17 cellular contexts compared by ENCODE assay signal in the genomic region with DNA sequence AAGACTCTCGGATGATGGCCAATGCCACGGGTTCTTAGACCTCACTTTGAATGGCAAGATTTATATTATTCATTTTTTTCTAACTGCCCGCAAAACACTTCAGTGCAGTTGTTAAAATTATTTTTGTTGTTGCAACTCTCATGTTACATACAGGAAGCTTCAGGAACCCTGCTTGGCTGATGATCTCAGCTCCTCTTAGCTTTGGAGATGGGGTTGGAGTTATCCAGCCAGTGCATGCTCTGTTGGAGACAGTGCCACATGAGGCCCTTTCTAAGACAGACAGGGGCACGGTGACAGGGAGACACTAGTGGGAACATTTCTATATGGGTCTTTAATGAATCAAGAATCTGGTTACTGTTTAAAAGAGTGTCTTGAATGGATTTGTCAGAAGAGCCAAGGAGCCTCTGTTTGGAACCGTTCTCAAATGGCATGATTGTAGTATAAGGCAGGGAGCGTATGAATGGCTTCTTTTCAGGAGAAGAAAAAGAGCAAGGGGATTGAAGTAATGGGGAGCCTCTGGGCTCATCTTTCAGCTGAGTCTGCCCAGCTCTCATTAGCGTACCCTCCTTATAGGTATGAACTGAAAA.
DNase-seq lines count a peak whose midpoint lies in the region; ATAC-seq, FAIRE-seq and TF ChIP-seq lines count a peak whose summit lies in the region.
"Had no signal": no experiment of that assay in that cellular context is flagged by ENCODE, and none has a peak within 500 bp of the region (broad histone marks: within the 10 kb centered on the region; RNA-seq: fewer than 3 reads in every experiment).

No MANE protein-coding gene starts in this region.

- DNase-seq in right atrium auricular region (ENCODE audit: low spot score) (peak; percentile 16), right cardiac atrium (no peak), endothelial cell of umbilical vein (ENCODE audit: low read depth, low spot score) (no peak), substantia nigra (lab: John Stamatoyannopoulos, UW) (peak in 1 of 49 donors; percentile 8), NCI-H2171 (lab: John Stamatoyannopoulos, UW) (no peak)
- DNase-seq: AML-193; GF-D8; lower lobe of right lung; NCI-H1417 treated with DMSO at 0.1 percent for 48 hours; NCI-H345; stimulated activated CD8-positive, alpha-beta memory T cell treated with anti-CD3 and anti-CD28 coated beads, Interleukin-4, amount 100 ng/mL, for 48 hours; WERI-Rb-1 had no signal

- H3K9ac ChIP-seq in OCI-LY3 (ENCODE audit: low read length) = peak overlapping the region; percentile 81
- H3K9ac ChIP-seq in endothelial cell of umbilical vein (replicated peaks; ENCODE audit: extremely low read depth, insufficient read depth, low read length) = no peak overlapping the region

- no peak for TF ChIP-seq POLR2A in endothelial cell of umbilical vein (IDR thresholded peaks at IDR 0.05; ENCODE audit: low read depth, low read length)

- H3K27me3 ChIP-seq in right atrium auricular region (no peaks in the 10 kb centered on the region), right cardiac atrium (ENCODE audit: control insufficient read depth, insufficient read depth) (no peaks in the 10 kb centered on the region), OCI-LY3 (ENCODE audit: low read depth, low read length) (no peaks in the 10 kb centered on the region), endothelial cell of umbilical vein (ENCODE audit: control insufficient read depth in 2 of 2, insufficient read depth in 2 of 2, low read length in 2 of 2) (no peaks in the 10 kb centered on the region)

- H4K20me1 ChIP-seq in OCI-LY3 (ENCODE audit: insufficient read depth, low read length) (no peaks in the 10 kb centered on the region), endothelial cell of umbilical vein (replicated peaks; ENCODE audit: control insufficient read depth, extremely low read depth, insufficient read depth, low read length) (no peaks in the 10 kb centered on the region)

- BruUV-seq in endothelial cell of umbilical vein (replicated peaks; lab: Mats Ljungman, UMichigan) = no TSS peak

- H3K79me2 ChIP-seq in OCI-LY3 (ENCODE audit: low read length) (peaks cover 6% of the 10 kb centered on the region; the same call in 1 of the 2 replicates), endothelial cell of umbilical vein (ENCODE audit: control insufficient read depth, insufficient read depth, low read length) (no peaks in the 10 kb centered on the region)

- H3K27ac ChIP-seq in right atrium auricular region = no peak overlapping the region
- H3K27ac ChIP-seq in right cardiac atrium (ENCODE audit: low read length) = no peak overlapping the region
- peak overlapping the region; percentile 100 for H3K27ac ChIP-seq in OCI-LY3 (ENCODE audit: low read length)
- H3K27ac ChIP-seq in endothelial cell of umbilical vein (ENCODE audit: insufficient read depth, low read depth, low read length) = no peak overlapping the region
- H3K27ac ChIP-seq in substantia nigra (ENCODE audit: low read depth, low read length, poor library complexity, severe bottlenecking) = peak overlapping the region; percentile 51
- H3K27ac ChIP-seq: coronary artery, lower lobe of right lung, thoracic aorta, WERI-Rb-1 had no signal

- ATAC-seq in right cardiac atrium (no peak), GM21529 (IDR thresholded peaks at IDR 0.05; ENCODE audit: unreplicated experiment) (no peak), GM19035 (IDR thresholded peaks at IDR 0.05; ENCODE audit: unreplicated experiment) (no peak)
- ATAC-seq: lower lobe of right lung had no signal

- H3K4me1 ChIP-seq in right atrium auricular region = peaks cover 0 to 15% of the 10 kb centered on the region in 2 donors
- H3K4me1 ChIP-seq in right cardiac atrium (ENCODE audit: control insufficient read depth, insufficient read depth, low read length) = peaks cover 3% of the 10 kb centered on the region
- peaks cover 55% of the 10 kb centered on the region for H3K4me1 ChIP-seq in OCI-LY3 (ENCODE audit: low read length)
- H3K4me1 ChIP-seq in endothelial cell of umbilical vein (ENCODE audit: control insufficient read depth, extremely low read depth, insufficient read depth, low read length) = no peaks in the 10 kb centered on the region

- H3K4me2 ChIP-seq in OCI-LY3 (ENCODE audit: low read length) (peak overlapping the region; percentile 72), endothelial cell of umbilical vein (ENCODE audit: insufficient read depth, low read length) (no peak overlapping the region)

- no peak overlapping the region for H2AFZ ChIP-seq in OCI-LY3 (ENCODE audit: low read depth, low read length)
- no peak overlapping the region for H2AFZ ChIP-seq in endothelial cell of umbilical vein (ENCODE audit: low read depth, low read length)

- H3K36me3 ChIP-seq in right atrium auricular region (no peaks in the 10 kb centered on the region), OCI-LY3 (replicated peaks; ENCODE audit: low read depth, low read length) (no peaks in the 10 kb centered on the region), endothelial cell of umbilical vein (ENCODE audit: control insufficient read depth in 2 of 2, extremely low read depth in 1 of 2, insufficient read depth in 2 of 2, low read length in 2 of 2) (no peaks in the 10 kb centered on the region)
- H3K36me3 ChIP-seq: lower lobe of right lung, thoracic aorta, WERI-Rb-1 had no signal

- dilution Hi-C loops in endothelial cell of umbilical vein (cut with MboI; ENCODE audit: extremely low pct_ligation_motif_present, low sequenced_read_pairs) = no loop called here

- H3K9me3 ChIP-seq in right atrium auricular region (peaks cover 0 to 3% of the 10 kb centered on the region in 2 donors), right cardiac atrium (ENCODE audit: control insufficient read depth, low read length) (no peaks in the 10 kb centered on the region), OCI-LY3 (ENCODE audit: insufficient read depth, low read length) (no peaks in the 10 kb centered on the region), endothelial cell of umbilical vein (replicated peaks; ENCODE audit: control insufficient read depth, insufficient read depth, low read length) (no peaks in the 10 kb centered on the region)
- H3K9me3 ChIP-seq: lower lobe of right lung, thoracic aorta had no signal

- TF ChIP-seq CTCF in right atrium auricular region (IDR thresholded peaks at IDR 0.05) (no peak), OCI-LY3 (IDR thresholded peaks at IDR 0.05; ENCODE audit: low read depth, low read length) (no peak), endothelial cell of umbilical vein (IDR thresholded peaks at IDR 0.05; ENCODE audit: extremely low read depth in 1 of 2, insufficient read depth in 1 of 2, low read depth in 1 of 2, low read length in 2 of 2) (no peak)

- H3K4me3 ChIP-seq in right atrium auricular region (no peak overlapping the region), right cardiac atrium (ENCODE audit: low read length) (no peak overlapping the region), OCI-LY3 (ENCODE audit: low read length) (peak overlapping the region; percentile 47; the same call in 1 of the 2 replicates), endothelial cell of umbilical vein (replicated peaks in 1 of 3; ENCODE audit: insufficient read depth in 1 of 3, low read depth in 1 of 3, low read length in 3 of 3) (no peak overlapping the region)
- H3K4me3 ChIP-seq: coronary artery, lower lobe of right lung, thoracic aorta had no signal

- WGBS in right cardiac atrium = 90% methylated on average over 7 of the region's 7 CpGs

- no peaks in the 10 kb centered on the region for H3K9me1 ChIP-seq in endothelial cell of umbilical vein (replicated peaks; ENCODE audit: control insufficient read depth, extremely low read depth, insufficient read depth, low read length)

- intact Hi-C loops in right cardiac atrium (cut with DNase I) = loop anchor here in 2 of 4 donors (5.0 to 10.0 kb wide), 3 partner anchors 105 to 258 kb away; no protein-coding TSS in a partner anchor
- intact Hi-C loops in endothelial cell of umbilical vein (cut with micrococcal nuclease) = no loop called here

- CTCF ChIA-PET in endothelial cell of umbilical vein (lab: Charles Lee) = interaction anchor here (0.7 to 1.8 kb wide), 4 partner anchors 11 to 19 kb away, joined by 3 to 6 read pairs (median 4); no protein-coding TSS in a partner anchor

- POLR2A ChIA-PET in endothelial cell of umbilical vein (lab: Charles Lee) = interaction anchor here (0.6 kb wide), 1 partner anchor 742 kb away, joined by 11 read pairs; no protein-coding TSS in a partner anchor

- FAIRE-seq in endothelial cell of umbilical vein (lab: Jason Lieb, UNC) = peak; percentile 40

TF ChIP-seq in endothelial cell of umbilical vein, 7 proteins besides CTCF, POLR2A, EP300 and RAD21:
- no peak for TF ChIP-seq POLR2AphosphoS5 (IDR thresholded peaks at IDR 0.05; ENCODE audit: insufficient read depth, low read depth, low read length)
- no peak for TF ChIP-seq GATA2 (IDR thresholded peaks at IDR 0.05; ENCODE audit: insufficient read depth, insufficient read length, low read depth, low read length)
- TF ChIP-seq EZH2 (IDR thresholded peaks at IDR 0.05; ENCODE audit: borderline replicate concordance, low read depth, low read length, severe bottlenecking) = no peak
- TF ChIP-seq MYC (IDR thresholded peaks at IDR 0.05; ENCODE audit: low read depth, low read length) = no peak
- TF ChIP-seq FOS (IDR thresholded peaks at IDR 0.05; ENCODE audit: borderline replicate concordance, insufficient read depth, low read length) = no peak

Comparison
In these comparisons a context has a peak if more than half of its experiments do, and no peak if none do; other contexts are left out.
1. H3K27ac ChIP-seq: peak in OCI-LY3 (single experiment) and substantia nigra (single experiment); none in right atrium auricular region (0 of 2), right cardiac atrium (single experiment) and endothelial cell of umbilical vein (single experiment).